Comparison of ENCODE assay signal across 24 cellular contexts in the genomic region with DNA sequence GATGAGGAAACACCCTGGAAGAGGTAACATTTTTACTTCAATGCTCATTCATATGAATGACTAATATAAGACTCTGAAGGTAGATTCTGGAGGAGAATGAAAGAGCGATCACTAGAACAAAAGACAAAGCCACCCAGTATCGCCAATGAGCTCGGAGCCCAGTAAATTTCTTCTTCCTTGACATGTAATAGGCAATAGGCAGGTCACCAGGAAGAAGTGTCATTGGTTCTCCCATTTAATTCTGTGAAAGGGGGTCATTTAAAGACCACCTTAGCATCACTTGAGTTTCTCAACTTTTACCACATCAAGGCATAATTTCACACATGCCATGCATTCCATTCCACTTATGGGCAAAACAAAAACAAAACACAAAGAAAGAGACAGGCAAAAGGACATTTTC. TPM values are rescaled to one million over a fixed set of nuclear protein-coding genes. Genes with fewer than 3 reads are reported as not detected.
A peak's percentile ranks its signal among the peaks of the same experiment; 100 is the strongest.
DNase-seq lines count a peak whose midpoint lies in the region; TF ChIP-seq lines count a peak whose summit lies in the region.
"Had no signal": no experiment of that assay in that cellular context is flagged by ENCODE, and none has a peak within 500 bp of the region (broad histone marks: within the 10 kb centered on the region; RNA-seq: fewer than 3 reads in every experiment).

No MANE protein-coding gene starts in this region.

- H3K4me3 ChIP-seq in astrocyte of the spinal cord (ENCODE audit: low read depth, low read length): no peak overlapping the region
- H3K4me3 ChIP-seq: ascending aorta, gastrocnemius medialis, HAP-1, left lung, tibial nerve had no signal

- no peaks in the 10 kb centered on the region for H3K36me3 Mint-ChIP-seq in activated CD4-positive, alpha-beta T cell treated with anti-CD3 and anti-CD28 coated beads, Interleukin-2, amount 10 ng/mL, durations not matched to agents 7 days and 5 days (ENCODE audit: low read depth)
- H3K36me3 Mint-ChIP-seq: activated CD4-positive, alpha-beta memory T cell treated with anti-CD3 and anti-CD28 coated beads for 36 hours; CD4-positive, alpha-beta memory T cell had no signal

- TF ChIP-seq CTCF in astrocyte of the spinal cord (IDR thresholded peaks at IDR 0.05; ENCODE audit: low read depth, low read length): no peak

- POLR2A ChIA-PET in activated CD4-positive, alpha-beta T cell treated with anti-CD3 and anti-CD28 coated beads, Interleukin-2, amount 10 ng/mL, durations not matched to agents 7 days and 5 days (lab: Charles Lee): interaction anchor here (1.0 kb wide), 1 partner anchor 206 kb away, joined by 3 read pairs; no protein-coding TSS in a partner anchor

- in situ Hi-C loops in astrocyte of the spinal cord (cut with HindIII; ENCODE audit: low sequenced_read_pairs): no loop called here

- H3K27me3 Mint-ChIP-seq in activated CD4-positive, alpha-beta T cell treated with anti-CD3 and anti-CD28 coated beads, Interleukin-2, amount 10 ng/mL, durations not matched to agents 7 days and 5 days: peaks cover 3% of the 10 kb centered on the region
- H3K27me3 Mint-ChIP-seq: activated CD4-positive, alpha-beta memory T cell treated with anti-CD3 and anti-CD28 coated beads for 36 hours had no signal

- H3K4me3 Mint-ChIP-seq in activated CD4-positive, alpha-beta T cell treated with anti-CD3 and anti-CD28 coated beads, Interleukin-2, amount 10 ng/mL, durations not matched to agents 7 days and 5 days: no peak overlapping the region
- H3K4me3 Mint-ChIP-seq: activated CD4-positive, alpha-beta memory T cell treated with anti-CD3 and anti-CD28 coated beads for 36 hours; activated naive CD4-positive, alpha-beta T cell treated with anti-CD3 and anti-CD28 coated beads for 36 hours; CD4-positive, alpha-beta memory T cell had no signal

- no peak overlapping the region for H3K27ac Mint-ChIP-seq in activated CD4-positive, alpha-beta T cell treated with anti-CD3 and anti-CD28 coated beads, Interleukin-2, amount 10 ng/mL, durations not matched to agents 7 days and 5 days
- H3K27ac Mint-ChIP-seq: activated CD4-positive, alpha-beta memory T cell treated with anti-CD3 and anti-CD28 coated beads for 36 hours; activated naive CD4-positive, alpha-beta T cell treated with anti-CD3 and anti-CD28 coated beads for 36 hours; CD4-positive, alpha-beta memory T cell had no signal

- peaks cover 26% of the 10 kb centered on the region for H3K4me1 Mint-ChIP-seq in activated CD4-positive, alpha-beta T cell treated with anti-CD3 and anti-CD28 coated beads, Interleukin-2, amount 10 ng/mL, durations not matched to agents 7 days and 5 days

- H3K9me3 Mint-ChIP-seq in activated CD4-positive, alpha-beta T cell treated with anti-CD3 and anti-CD28 coated beads, Interleukin-2, amount 10 ng/mL, durations not matched to agents 7 days and 5 days: no peaks in the 10 kb centered on the region
- H3K9me3 Mint-ChIP-seq: activated CD4-positive, alpha-beta memory T cell treated with anti-CD3 and anti-CD28 coated beads for 36 hours; activated naive CD4-positive, alpha-beta T cell treated with anti-CD3 and anti-CD28 coated beads for 36 hours; CD4-positive, alpha-beta memory T cell had no signal

- DNase-seq in COLO829 (ENCODE audit: low spot score): peak; percentile 19
- DNase-seq in LoVo (ENCODE audit: low spot score): peak; percentile 10
- peak; percentile 63 for DNase-seq in astrocyte of the spinal cord (ENCODE audit: low read depth, low spot score)
- peak; percentile 48 for DNase-seq in kidney tubule cell (ENCODE audit: low spot score)
- DNase-seq in activated CD4-positive, alpha-beta T cell treated with anti-CD3 and anti-CD28 coated beads, Interleukin-2, amount 10 ng/mL, durations not matched to agents 7 days and 5 days: no peak
- DNase-seq in putamen (ENCODE audit: low spot score): no peak
- no peak for DNase-seq in T-helper 1 cell
- DNase-seq in NCI-H1436 treated with DMSO at 0.1 percent for 48 hours (lab: John Stamatoyannopoulos, UW): no peak
- DNase-seq: activated CD4-positive, alpha-beta memory T cell treated with anti-CD3 and anti-CD28 coated beads for 36 hours; activated naive CD4-positive, alpha-beta T cell treated with anti-CD3 and anti-CD28 coated beads for 36 hours; CD4-positive, alpha-beta memory T cell; cortex of kidney; gastrocnemius medialis; KBM-7; left lung; NCI-H1436; NCI-H2171 treated with DMSO at 0.1 percent for 48 hours; NCI-H82; stimulated activated naive CD8-positive, alpha-beta T cell treated with anti-CD3 and anti-CD28 coated beads, Interleukin-15, Interleukin-2, amounts not matched to agents 100 U/mL and 50 U/mL, for 24 hours; WERI-Rb-1 had no signal

- CTCF ChIA-PET in activated CD4-positive, alpha-beta T cell treated with anti-CD3 and anti-CD28 coated beads, Interleukin-2, amount 10 ng/mL, durations not matched to agents 7 days and 5 days (lab: Charles Lee): interaction anchor here (1.5 kb wide), 1 partner anchor 15 kb away, joined by 4 read pairs; no protein-coding TSS in a partner anchor

RNA-seq across cellular contexts. Expression of gene TNFSF18, which starts 7.9 kb away (rescaled TPM):
- total RNA-seq in activated CD4-positive, alpha-beta T cell treated with anti-CD3 and anti-CD28 coated beads, Interleukin-2, amount 10 ng/mL, durations not matched to agents 7 days and 5 days: not detected
- total RNA-seq: activated CD4-positive, alpha-beta memory T cell treated with anti-CD3 and anti-CD28 coated beads for 36 hours; activated naive CD4-positive, alpha-beta T cell treated with anti-CD3 and anti-CD28 coated beads for 36 hours; ascending aorta; CD4-positive, alpha-beta memory T cell; G401; gastrocnemius medialis; tibial nerve had no signal

Comparison
In these comparisons a context has a peak if more than half of its experiments do, and no peak if none do; other contexts are left out.
1. DNase-seq: peak in COLO829 (single experiment), LoVo (single experiment), astrocyte of the spinal cord (single experiment) and kidney tubule cell (single experiment); none in activated CD4-positive, alpha-beta T cell treated with anti-CD3 and anti-CD28 coated beads, Interleukin-2, amount 10 ng/mL, durations not matched to agents 7 days and 5 days (single experiment), putamen (single experiment), T-helper 1 cell (0 of 5) and NCI-H1436 treated with DMSO at 0.1 percent for 48 hours (single experiment).